9 cellular contexts compared by ENCODE assay signal in genomic region chr14:81400852-81401251, GRCh38. TPM values are rescaled to one million over a fixed set of nuclear protein-coding genes. Genes with fewer than 3 reads are reported as not detected.
DNase-seq lines count a peak whose midpoint lies in the region; FAIRE-seq and TF ChIP-seq lines count a peak whose summit lies in the region.
"Had no signal": no experiment of that assay in that cellular context is flagged by ENCODE, and none has a peak within 500 bp of the region (broad histone marks: within the 10 kb centered on the region; RNA-seq: fewer than 3 reads in every experiment).

No MANE protein-coding gene starts in this region.

- no peak for TF ChIP-seq POLR2A in uterus (IDR thresholded peaks at IDR 0.05)

- peaks cover 21% of the 10 kb centered on the region for H3K4me1 Mint-ChIP-seq in activated T-helper 1 cell treated with anti-CD3 and anti-CD28 coated beads, Interleukin-12 subunit alpha, Interleukin-12 subunit beta, Interleukin-2, Interleukin-4 antibody, amounts not matched to agents 30 ng/mL and 10 ng/mL and 1 ng/mL, durations not matched to agents 14 hours and 24 hours and 36 hours (ENCODE audit: low read depth)

- peak overlapping the region; percentile 49 for H3K9ac ChIP-seq in keratinocyte (ENCODE audit: control insufficient read depth, extremely low read depth, insufficient read depth, low read length)

- H3K4me2 ChIP-seq in keratinocyte (ENCODE audit: control insufficient read depth, extremely low read depth, insufficient read depth, low read depth, low read length) = peak overlapping the region; percentile 92

- FAIRE-seq in keratinocyte (lab: Jason Lieb, UNC) = no peak

- H3K4me3 Mint-ChIP-seq in activated T-helper 1 cell treated with anti-CD3 and anti-CD28 coated beads, Interleukin-12 subunit alpha, Interleukin-12 subunit beta, Interleukin-2, Interleukin-4 antibody, amounts not matched to agents 30 ng/mL and 10 ng/mL and 1 ng/mL, durations not matched to agents 14 hours and 24 hours and 36 hours = peak overlapping the region; percentile 7

- peak overlapping the region in 2 of 3 experiments; percentile 17 to 39 for H3K4me3 ChIP-seq in keratinocyte (ENCODE audit: control insufficient read depth in 2 of 3, extremely low read depth in 1 of 3, insufficient read depth in 2 of 3, low read depth in 1 of 3, low read length in 3 of 3)
- H3K4me3 ChIP-seq in uterus = no peak overlapping the region

- H3K27me3 Mint-ChIP-seq in activated T-helper 1 cell treated with anti-CD3 and anti-CD28 coated beads, Interleukin-12 subunit alpha, Interleukin-12 subunit beta, Interleukin-2, Interleukin-4 antibody, amounts not matched to agents 30 ng/mL and 10 ng/mL and 1 ng/mL, durations not matched to agents 14 hours and 24 hours and 36 hours (ENCODE audit: insufficient read depth) = no peaks in the 10 kb centered on the region

- dilution Hi-C loops in keratinocyte (cut with MboI; ENCODE audit: extremely low pct_ligation_motif_present, low sequenced_read_pairs) = no loop called here

- no peaks in the 10 kb centered on the region for H3K36me3 Mint-ChIP-seq in activated T-helper 1 cell treated with anti-CD3 and anti-CD28 coated beads, Interleukin-12 subunit alpha, Interleukin-12 subunit beta, Interleukin-2, Interleukin-4 antibody, amounts not matched to agents 30 ng/mL and 10 ng/mL and 1 ng/mL, durations not matched to agents 14 hours and 24 hours and 36 hours (ENCODE audit: low read depth)

- H3K27ac Mint-ChIP-seq in activated T-helper 1 cell treated with anti-CD3 and anti-CD28 coated beads, Interleukin-12 subunit alpha, Interleukin-12 subunit beta, Interleukin-2, Interleukin-4 antibody, amounts not matched to agents 30 ng/mL and 10 ng/mL and 1 ng/mL, durations not matched to agents 14 hours and 24 hours and 36 hours = no peak overlapping the region

- H3K27ac ChIP-seq in keratinocyte (ENCODE audit: control insufficient read depth, insufficient read depth, low read length) (peak overlapping the region; percentile 93), uterus (no peak overlapping the region)
- H3K27ac ChIP-seq: HL-60 had no signal

- TF ChIP-seq CTCF in keratinocyte (optimal IDR thresholded peaks at IDR 0.05 in 1 of 3, IDR thresholded peaks at IDR 0.05 in 1 of 3, conservative IDR thresholded peaks at IDR 0.05 in 1 of 3; ENCODE audit: extremely low read depth in 1 of 3, insufficient read depth in 2 of 3, low read length in 3 of 3) (no peak), uterus (IDR thresholded peaks at IDR 0.05) (no peak)

- H2AFZ ChIP-seq in keratinocyte (ENCODE audit: control insufficient read depth, low read length) = no peak overlapping the region

- H3K4me1 ChIP-seq in keratinocyte (ENCODE audit: control insufficient read depth, extremely low read depth, insufficient read depth, low read length) = peaks cover 40% of the 10 kb centered on the region
- H3K4me1 ChIP-seq in uterus = no peaks in the 10 kb centered on the region

- no peaks in the 10 kb centered on the region for H3K9me1 ChIP-seq in keratinocyte (ENCODE audit: control insufficient read depth, extremely low read depth, insufficient read depth, low read length)

- H3K27me3 ChIP-seq in keratinocyte (ENCODE audit: control insufficient read depth, extremely low read depth, insufficient read depth, low read length) (no peaks in the 10 kb centered on the region), uterus (no peaks in the 10 kb centered on the region)

- intact Hi-C loops in activated T-helper 1 cell treated with anti-CD3 and anti-CD28 coated beads, Interleukin-12 subunit alpha, Interleukin-12 subunit beta, Interleukin-2, Interleukin-4 antibody, amounts not matched to agents 30 ng/mL and 10 ng/mL and 1 ng/mL, durations not matched to agents 14 hours and 24 hours and 36 hours (cut with micrococcal nuclease) = no loop called here
- intact Hi-C loops in uterus (cut with DNase I; ENCODE audit: low total_unique reads) = no loop called here

- no peaks in the 10 kb centered on the region for H4K20me1 ChIP-seq in keratinocyte (ENCODE audit: control insufficient read depth, extremely low read depth, insufficient read depth, low read length)

- H3K79me2 ChIP-seq in keratinocyte (ENCODE audit: control insufficient read depth, insufficient read depth, low read length) = no peaks in the 10 kb centered on the region

- H3K36me3 ChIP-seq in keratinocyte (ENCODE audit: control insufficient read depth in 2 of 2, extremely low read depth in 1 of 2, insufficient read depth in 2 of 2, low read length in 2 of 2) (peaks cover 2 to 3% of the 10 kb centered on the region in 2 experiments), uterus (no peaks in the 10 kb centered on the region)

- H3K9me3 ChIP-seq in keratinocyte (ENCODE audit: control insufficient read depth, low read depth, low read length) = no peaks in the 10 kb centered on the region
- H3K9me3 ChIP-seq in uterus = no peaks in the 10 kb centered on the region

- no peaks in the 10 kb centered on the region for H3K9me3 Mint-ChIP-seq in activated T-helper 1 cell treated with anti-CD3 and anti-CD28 coated beads, Interleukin-12 subunit alpha, Interleukin-12 subunit beta, Interleukin-2, Interleukin-4 antibody, amounts not matched to agents 30 ng/mL and 10 ng/mL and 1 ng/mL, durations not matched to agents 14 hours and 24 hours and 36 hours

- DNase-seq in AML-193 (lab: John Stamatoyannopoulos, UW) (peak; percentile 55 to 71), HPDE6-E6E7 (ENCODE audit: extremely low spot score) (peak; percentile 67), keratinocyte (ENCODE audit: low read depth, low spot score) (peak; percentile 78), uterus (peak; percentile 22 to 41), OCI-M2 (lab: John Stamatoyannopoulos, UW; ENCODE audit: unreplicated experiment) (no peak), DMS53 treated with DMSO at 0.1 percent for 48 hours (lab: John Stamatoyannopoulos, UW; ENCODE audit: unreplicated experiment) (no peak), HuH-7 (ENCODE audit: low spot score) (no peak)
- DNase-seq in activated T-helper 1 cell treated with anti-CD3 and anti-CD28 coated beads, Interleukin-12 subunit alpha, Interleukin-12 subunit beta, Interleukin-2, Interleukin-4 antibody, amounts not matched to agents 30 ng/mL and 10 ng/mL and 1 ng/mL, durations not matched to agents 14 hours and 24 hours and 36 hours (ENCODE audit: low spot score) = no peak

RNA-seq across cellular contexts. Expression of gene STON2, which starts 0.7 kb away (rescaled TPM):
- total RNA-seq in activated T-helper 1 cell treated with anti-CD3 and anti-CD28 coated beads, Interleukin-12 subunit alpha, Interleukin-12 subunit beta, Interleukin-2, Interleukin-4 antibody, amounts not matched to agents 30 ng/mL and 10 ng/mL and 1 ng/mL, durations not matched to agents 14 hours and 24 hours and 36 hours = 0.44 and 0.47 TPM in 2 replicates
- polyA plus RNA-seq in keratinocyte = 82.3 to 103 TPM (median 103 TPM) in 3 replicates
- polyA plus RNA-seq in keratinocyte (2011; ENCODE audit: low read depth) = 12.9 TPM
- 48.4 and 74.3 TPM in 2 replicates for polyA plus RNA-seq in keratinocyte (2011; cell fraction: cytosol; rRNA removed)
- polyA plus RNA-seq in keratinocyte (2011; cell fraction: nucleus; rRNA removed) = 118 and 122 TPM in 2 replicates
- 25.6 and 53.0 TPM in 2 replicates for polyA plus RNA-seq in keratinocyte (2012; ENCODE audit: low replicate concordance)
- 265 to 559 TPM (median 447 TPM) in 3 replicates for polyA minus RNA-seq in keratinocyte
- polyA minus RNA-seq in keratinocyte (2011; cell fraction: cytosol; rRNA and poly(A)+ RNA removed) = 273 TPM
- 304 and 525 TPM in 2 replicates for polyA minus RNA-seq in keratinocyte (2011; cell fraction: nucleus; rRNA and poly(A)+ RNA removed)
- 10 to 100 TPM in 2 of 4 donors, 1 to 10 TPM in 2; 3.3 to 87.8 (median 11.0) TPM for total RNA-seq in uterus

Comparison
In these comparisons a context has a peak if more than half of its experiments do, and no peak if none do; other contexts are left out.
1. DNase-seq: peak in AML-193 (2 of 2), HPDE6-E6E7 (single experiment), keratinocyte (single experiment) and uterus (2 of 2); none in activated T-helper 1 cell treated with anti-CD3 and anti-CD28 coated beads, Interleukin-12 subunit alpha, Interleukin-12 subunit beta, Interleukin-2, Interleukin-4 antibody, amounts not matched to agents 30 ng/mL and 10 ng/mL and 1 ng/mL, durations not matched to agents 14 hours and 24 hours and 36 hours (single experiment), OCI-M2 (single experiment), DMS53 treated with DMSO at 0.1 percent for 48 hours (single experiment) and HuH-7 (single experiment).
2. H3K4me3 ChIP-seq: peak in keratinocyte (2 of 3); none in uterus (0 of 2).